Comparison of ENCODE assay signal across 8 cellular contexts in genomic region chr21:34524671-34525601, GRCh38. TPM values are rescaled to one million over a fixed set of nuclear protein-coding genes. Genes with fewer than 3 reads are reported as not detected.
DNase-seq lines count a peak whose midpoint lies in the region; ATAC-seq, FAIRE-seq and TF ChIP-seq lines count a peak whose summit lies in the region.

No MANE protein-coding gene starts in this region.

- H3K4me3 Mint-ChIP-seq in stimulated activated memory B cell treated with anti-CD40 and anti-IgM and Interleukin-4, amounts not matched to agents 10 μg/mL and 1 μg/mL and 100 μg/mL, for 72 hours: peak overlapping the region; percentile 60

- FAIRE-seq in kidney (lab: Jason Lieb, UNC): no peak

- H3K27me3 ChIP-seq in adrenal gland: no peaks in the 10 kb centered on the region

- H3K36me3 Mint-ChIP-seq in stimulated activated memory B cell treated with anti-CD40 and anti-IgM and Interleukin-4, amounts not matched to agents 10 μg/mL and 1 μg/mL and 100 μg/mL, for 72 hours: peaks cover 44% of the 10 kb centered on the region

- intact Hi-C loops in kidney (cut with DNase I): no loop called here
- intact Hi-C loops in adrenal gland (cut with DNase I): no loop called here

- ATAC-seq in stimulated activated memory B cell treated with anti-CD40 and anti-IgM and Interleukin-4, amounts not matched to agents 10 μg/mL and 1 μg/mL and 100 μg/mL, for 72 hours: no peak
- ATAC-seq in GM19035 (IDR thresholded peaks at IDR 0.05; ENCODE audit: unreplicated experiment): no peak

- peak; percentile 68 for DNase-seq in astrocyte of the spinal cord (ENCODE audit: low read depth, low spot score)
- DNase-seq in kidney: no peak
- DNase-seq in adrenal gland: no peak
- no peak for DNase-seq in occipital lobe (lab: John Stamatoyannopoulos, UW)
- DNase-seq in stimulated activated CD4-positive, alpha-beta T cell treated with anti-CD3 and anti-CD28 coated beads, Interleukin-2, amount 100 ng/mL, for 48 hours: no peak

- H3K27ac ChIP-seq in HEK293 (ENCODE audit: extremely low read depth, low read depth, low read length) (no peak overlapping the region), kidney (ENCODE audit: low read depth in 2 of 2, low read length in 2 of 2) (peak overlapping the region; percentile 70 to 98), adrenal gland (peak overlapping the region in 2 of 5 donors; percentile 43 to 92)

- H3K27ac Mint-ChIP-seq in stimulated activated memory B cell treated with anti-CD40 and anti-IgM and Interleukin-4, amounts not matched to agents 10 μg/mL and 1 μg/mL and 100 μg/mL, for 72 hours: peak overlapping the region; percentile 56

- H3K9me3 ChIP-seq in HEK293 (ENCODE audit: control insufficient read depth, insufficient read depth, low read depth, low read length) (no peaks in the 10 kb centered on the region), kidney (ENCODE audit: control insufficient read depth in 1 of 2, low read length in 2 of 2) (no peaks in the 10 kb centered on the region), adrenal gland (replicated peaks in 1 of 3) (no peaks in the 10 kb centered on the region)

- H3K36me3 ChIP-seq in HEK293 (ENCODE audit: control insufficient read depth in 2 of 2, insufficient read depth in 1 of 2, low read length in 2 of 2) (peaks cover 0 to 22% of the 10 kb centered on the region in 2 experiments; a peak in 1 of 3 replicates), kidney (ENCODE audit: control insufficient read depth in 1 of 2, insufficient read depth in 2 of 2, low read length in 2 of 2) (peaks cover 14 to 29% of the 10 kb centered on the region in 2 donors), adrenal gland (replicated peaks in 1 of 2) (peaks cover 0 to 19% of the 10 kb centered on the region in 2 donors)

- TF ChIP-seq POLR2A in adrenal gland (IDR thresholded peaks at IDR 0.05): no peak

- peaks cover 41% of the 10 kb centered on the region for H3K4me1 Mint-ChIP-seq in stimulated activated memory B cell treated with anti-CD40 and anti-IgM and Interleukin-4, amounts not matched to agents 10 μg/mL and 1 μg/mL and 100 μg/mL, for 72 hours

- H3K4me3 ChIP-seq in HEK293 (ENCODE audit: low read depth, low read length) (no peak overlapping the region), astrocyte of the spinal cord (ENCODE audit: low read depth, low read length) (peak overlapping the region; percentile 60), kidney (ENCODE audit: low read length in 2 of 2) (peak overlapping the region; percentile 68 to 94), adrenal gland (peak overlapping the region in 1 of 4 donors; percentile 47)

- WGBS in adrenal gland, 4 donors: 74 to 78% (median 76%) methylated on average over 31 of the region's 31 CpGs

- TF ChIP-seq CTCF in HEK293 (tag by site-specific recombination; IDR thresholded peaks at IDR 0.05) (no peak), astrocyte of the spinal cord (IDR thresholded peaks at IDR 0.05; ENCODE audit: low read depth, low read length) (no peak), kidney (IDR thresholded peaks at IDR 0.05; ENCODE audit: borderline replicate concordance, extremely low read depth, insufficient read depth) (no peak), adrenal gland (IDR thresholded peaks at IDR 0.05) (no peak)

- POLR2A ChIA-PET in HEK293 (lab: Yijun Ruan, JAX): interaction anchor here (1.6 kb wide), 1 partner anchor 10 kb away, joined by 4 read pairs; no protein-coding TSS in a partner anchor

- peaks cover 2% of the 10 kb centered on the region for H3K9me3 Mint-ChIP-seq in stimulated activated memory B cell treated with anti-CD40 and anti-IgM and Interleukin-4, amounts not matched to agents 10 μg/mL and 1 μg/mL and 100 μg/mL, for 72 hours

- in situ Hi-C loops in astrocyte of the spinal cord (cut with HindIII; ENCODE audit: low sequenced_read_pairs): no loop called here

- H3K9ac ChIP-seq in kidney (ENCODE audit: low read length in 2 of 2): peak overlapping the region; percentile 92 to 97

- CTCF ChIA-PET in HEK293 (lab: Yijun Ruan, JAX): interaction anchor here (0.6 to 3.7 kb wide), 10 partner anchors 7 to 1253 kb away, joined by 3 to 18 read pairs (median 5); no protein-coding TSS in a partner anchor

- no peaks in the 10 kb centered on the region for H3K27me3 Mint-ChIP-seq in stimulated activated memory B cell treated with anti-CD40 and anti-IgM and Interleukin-4, amounts not matched to agents 10 μg/mL and 1 μg/mL and 100 μg/mL, for 72 hours

- H3K4me1 ChIP-seq in HEK293 (ENCODE audit: control insufficient read depth, insufficient read depth, low read length) (peaks cover 8% of the 10 kb centered on the region), kidney (ENCODE audit: control insufficient read depth in 1 of 2, insufficient read depth in 1 of 2, low read depth in 1 of 2, low read length in 2 of 2) (peaks cover 16 to 29% of the 10 kb centered on the region in 2 donors), adrenal gland (replicated peaks in 1 of 2) (peaks cover 0 to 32% of the 10 kb centered on the region in 2 donors)

TF ChIP-seq in HEK293, 187 proteins besides CTCF, POLR2A, EP300 and RAD21 (continues in another document):
- TF ChIP-seq ZNF23 (tag by site-specific recombination; IDR thresholded peaks at IDR 0.05; ENCODE audit: borderline replicate concordance): no peak
- peak; percentile 76 for TF ChIP-seq ATF2 (tag by site-specific recombination; IDR thresholded peaks at IDR 0.05; ENCODE audit: low read depth)
- TF ChIP-seq FEZF1 (tag by site-specific recombination; IDR thresholded peaks at IDR 0.05): no peak
- TF ChIP-seq EGR2 (tag by site-specific recombination; IDR thresholded peaks at IDR 0.05; ENCODE audit: low read depth): no peak
- no peak for TF ChIP-seq ZNF707 (tag by site-specific recombination; IDR thresholded peaks at IDR 0.05)
- TF ChIP-seq KLF1 (tag by site-specific recombination; IDR thresholded peaks at IDR 0.05): no peak
- TF ChIP-seq ZNF544 (tag by site-specific recombination; IDR thresholded peaks at IDR 0.05): no peak
- no peak for TF ChIP-seq MYNN (tag by site-specific recombination; IDR thresholded peaks at IDR 0.05; ENCODE audit: borderline replicate concordance)
- no peak for TF ChIP-seq KLF9 (tag by site-specific recombination; IDR thresholded peaks at IDR 0.05; ENCODE audit: low read depth)
- no peak for TF ChIP-seq ZNF449 (tag by site-specific recombination; IDR thresholded peaks at IDR 0.05)
- peak; percentile 69 for TF ChIP-seq ZNF629 (tag by site-specific recombination; IDR thresholded peaks at IDR 0.05)
- TF ChIP-seq PRDM4 (tag by site-specific recombination; IDR thresholded peaks at IDR 0.05): no peak
- no peak for TF ChIP-seq REPIN1 (tag by site-specific recombination; IDR thresholded peaks at IDR 0.05; ENCODE audit: low read depth)
- TF ChIP-seq ZNF16 (tag by site-specific recombination; IDR thresholded peaks at IDR 0.05; ENCODE audit: low read depth): no peak
- peak; percentile 71 for TF ChIP-seq ZBTB21 (tag by site-specific recombination; IDR thresholded peaks at IDR 0.05)
- TF ChIP-seq ZNF600 (tag by site-specific recombination; IDR thresholded peaks at IDR 0.05): peak; percentile 48
- TF ChIP-seq ZXDB (tag by site-specific recombination; IDR thresholded peaks at IDR 0.05): no peak

RNA-seq across cellular contexts. Expression of gene KCNE1, which starts 12.9 kb away (rescaled TPM):
- total RNA-seq in kidney (2.5 TPM), adrenal gland (1 to 10 TPM in 7 of 8 donors, under 1 TPM in 1; 0.12 to 4.8 (median 2.3) TPM), occipital lobe (0.16 TPM)
- polyA plus RNA-seq in kidney (ENCODE audit: insufficient read depth, low read depth, low replicate concordance) (4.4 TPM), adrenal gland (1 to 10 TPM in 1 of 3 donors, under 1 TPM in 2; 0.37 to 2.3 (median 0.57) TPM)
